Comparison of ENCODE assay signal across 8 cellular contexts in genomic region chr18:13823707-13824395, GRCh38. TPM values are rescaled to one million over a fixed set of nuclear protein-coding genes. Genes with fewer than 3 reads are reported as not detected.
DNase-seq lines count a peak whose midpoint lies in the region; ATAC-seq and TF ChIP-seq lines count a peak whose summit lies in the region.

TSS of gene MC5R (plus strand) at chr18:13824149. CDS start at chr18:13825766, 1,617 bp downstream.

- H3K4me2 ChIP-seq in SK-N-SH, result peak within 1 kb of the TSS; percentile 84

- intact Hi-C loops in upper lobe of right lung (cut with DNase I), result no loop called here

- POLR2A ChIA-PET in SK-N-SH (lab: Yijun Ruan, JAX), result no interaction called here

- H3K27me3 ChIP-seq in SK-N-SH (ENCODE audit: insufficient read depth) (peaks cover 63% of the 10 kb centered on the region), cardiac muscle cell (peaks cover 33% of the 10 kb centered on the region), upper lobe of right lung (peaks cover 30% of the 10 kb centered on the region)

- H3K9me2 ChIP-seq in SK-N-SH, result no peaks in the 10 kb centered on the region

- TF ChIP-seq CTCF in SK-N-SH (IDR thresholded peaks at IDR 0.05), result peak; percentile 81
- TF ChIP-seq CTCF in cardiac muscle cell (IDR thresholded peaks at IDR 0.05; ENCODE audit: low read depth, low read length), result peak; percentile 77
- TF ChIP-seq CTCF in progenitor cell of endocrine pancreas (IDR thresholded peaks at IDR 0.05; ENCODE audit: unreplicated experiment), result peak; percentile 89
- peak; percentile 70 for TF ChIP-seq CTCF in upper lobe of right lung (IDR thresholded peaks at IDR 0.05)

- no peaks in the 10 kb centered on the region for H4K20me1 ChIP-seq in SK-N-SH (ENCODE audit: insufficient read depth)

- H3K9me3 ChIP-seq in SK-N-SH, result no peaks in the 10 kb centered on the region
- H3K9me3 ChIP-seq in cardiac muscle cell (ENCODE audit: low read depth), result no peaks in the 10 kb centered on the region
- H3K9me3 ChIP-seq in upper lobe of right lung, result no peaks in the 10 kb centered on the region

- H3K79me2 ChIP-seq in SK-N-SH (ENCODE audit: insufficient read depth), result no peaks in the 10 kb centered on the region

- no peak within 1 kb of the TSS for H3K27ac Mint-ChIP-seq in activated naive CD4-positive, alpha-beta T cell treated with anti-CD3 and anti-CD28 coated beads, Interleukin-2, amount 10 ng/mL, durations not matched to agents 7 days and 5 days
- H3K27ac Mint-ChIP-seq in progenitor cell of endocrine pancreas, result no peak within 1 kb of the TSS

- no peak for TF ChIP-seq EP300 in SK-N-SH (IDR thresholded peaks at IDR 0.05; ENCODE audit: borderline replicate concordance in 1 of 2, low read depth in 1 of 2, low read length in 1 of 2)

- H3K27ac ChIP-seq in SK-N-SH (ENCODE audit: low read depth in 2 of 2, low read length in 1 of 2), result no peak within 1 kb of the TSS
- no peak within 1 kb of the TSS for H3K27ac ChIP-seq in cardiac muscle cell
- no peak within 1 kb of the TSS for H3K27ac ChIP-seq in upper lobe of right lung

- H3K4me3 ChIP-seq in SK-N-SH (ENCODE audit: low read depth in 2 of 2, low read length in 1 of 2) (peak within 1 kb of the TSS; percentile 46 to 66), cardiac muscle cell (peak within 1 kb of the TSS; percentile 26), upper lobe of right lung (peak within 1 kb of the TSS; percentile 51)

- WGBS in SK-N-SH (ENCODE audit: low lambda C conversion rate), result 2% methylated on average over 36 of the region's 54 CpGs

- no peaks in the 10 kb centered on the region; a peak in 1 of 4 replicates for H3K4me1 ChIP-seq in SK-N-SH (ENCODE audit: control insufficient read depth in 1 of 2, insufficient read depth in 2 of 2, low read depth in 1 of 2, low read length in 1 of 2)
- H3K4me1 ChIP-seq in cardiac muscle cell (ENCODE audit: low read depth), result no peaks in the 10 kb centered on the region
- no peaks in the 10 kb centered on the region for H3K4me1 ChIP-seq in upper lobe of right lung

- TF ChIP-seq RAD21 in SK-N-SH (IDR thresholded peaks at IDR 0.05; ENCODE audit: low read length), result peak; percentile 82

- H3K4me1 Mint-ChIP-seq in activated naive CD4-positive, alpha-beta T cell treated with anti-CD3 and anti-CD28 coated beads, Interleukin-2, amount 10 ng/mL, durations not matched to agents 7 days and 5 days, result peaks cover 6% of the 10 kb centered on the region
- H3K4me1 Mint-ChIP-seq in progenitor cell of endocrine pancreas (ENCODE audit: low read depth), result no peaks in the 10 kb centered on the region

- DNase-seq in COR-L47 (lab: John Stamatoyannopoulos, UW) (peak; percentile 57), HK-2 (ENCODE audit: unreplicated experiment) (peak; percentile 54), SK-N-SH (peak; percentile 92), cardiac muscle cell (ENCODE audit: low read depth in 1 of 2, low spot score in 1 of 2) (peak; percentile 56 to 84), progenitor cell of endocrine pancreas (ENCODE audit: low spot score, unreplicated experiment) (peak; percentile 74), upper lobe of right lung (peak; percentile 82)
- DNase-seq in activated naive CD4-positive, alpha-beta T cell treated with anti-CD3 and anti-CD28 coated beads, Interleukin-2, amount 10 ng/mL, durations not matched to agents 7 days and 5 days, result peak; percentile 71

- no peak within 1 kb of the TSS for H2AFZ ChIP-seq in SK-N-SH (ENCODE audit: low read depth)

- CTCF ChIA-PET in SK-N-SH (lab: Yijun Ruan, JAX), result interaction anchor here (0.6 to 3.2 kb wide), 17 partner anchors 9 to 323 kb away, joined by 3 to 28 read pairs (median 4); no protein-coding TSS in a partner anchor
- CTCF ChIA-PET in activated naive CD4-positive, alpha-beta T cell treated with anti-CD3 and anti-CD28 coated beads, Interleukin-2, amount 10 ng/mL, durations not matched to agents 7 days and 5 days (lab: Charles Lee), result interaction anchor here (0.9 to 1.9 kb wide), 6 partner anchors 9 to 263 kb away, joined by 3 to 12 read pairs (median 5); no protein-coding TSS in a partner anchor

- no peaks in the 10 kb centered on the region for H3K36me3 Mint-ChIP-seq in activated naive CD4-positive, alpha-beta T cell treated with anti-CD3 and anti-CD28 coated beads, Interleukin-2, amount 10 ng/mL, durations not matched to agents 7 days and 5 days
- H3K36me3 Mint-ChIP-seq in progenitor cell of endocrine pancreas (ENCODE audit: insufficient read depth), result no peaks in the 10 kb centered on the region

- H3K27me3 Mint-ChIP-seq in activated naive CD4-positive, alpha-beta T cell treated with anti-CD3 and anti-CD28 coated beads, Interleukin-2, amount 10 ng/mL, durations not matched to agents 7 days and 5 days, result peaks cover 42% of the 10 kb centered on the region
- H3K27me3 Mint-ChIP-seq in progenitor cell of endocrine pancreas, result peaks cover 39% of the 10 kb centered on the region

- no peaks in the 10 kb centered on the region for H3F3A ChIP-seq in SK-N-SH (replicated peaks; ENCODE audit: insufficient read depth)

- no peak within 1 kb of the TSS for H3K9ac ChIP-seq in SK-N-SH

- H3K36me3 ChIP-seq in SK-N-SH (replicated peaks in 1 of 2; ENCODE audit: control insufficient read depth in 1 of 2, insufficient read depth in 2 of 2, low read length in 1 of 2) (no peaks in the 10 kb centered on the region), cardiac muscle cell (no peaks in the 10 kb centered on the region), upper lobe of right lung (no peaks in the 10 kb centered on the region)

- H3K9me3 Mint-ChIP-seq in activated naive CD4-positive, alpha-beta T cell treated with anti-CD3 and anti-CD28 coated beads, Interleukin-2, amount 10 ng/mL, durations not matched to agents 7 days and 5 days, result no peaks in the 10 kb centered on the region
- no peaks in the 10 kb centered on the region for H3K9me3 Mint-ChIP-seq in progenitor cell of endocrine pancreas (ENCODE audit: low read depth)

- ATAC-seq in GM19463 (IDR thresholded peaks at IDR 0.05; ENCODE audit: unreplicated experiment) (peak; percentile 97), upper lobe of right lung (peak; percentile 95)

- peak within 1 kb of the TSS; percentile 43 for H3K4me3 Mint-ChIP-seq in activated naive CD4-positive, alpha-beta T cell treated with anti-CD3 and anti-CD28 coated beads, Interleukin-2, amount 10 ng/mL, durations not matched to agents 7 days and 5 days
- peak within 1 kb of the TSS; percentile 19 for H3K4me3 Mint-ChIP-seq in progenitor cell of endocrine pancreas (ENCODE audit: low read depth)

TF ChIP-seq in SK-N-SH, 30 proteins besides CTCF, POLR2A, EP300 and RAD21:
- TF ChIP-seq SMC3 (IDR thresholded peaks at IDR 0.05; ENCODE audit: low read depth, low read length) (peak; percentile 84), USF2 (IDR thresholded peaks at IDR 0.05; ENCODE audit: borderline replicate concordance, low read depth, low read length) (no peak)
TF ChIP-seq in SK-N-SH: peak in this region for 1.

RNA-seq across cellular contexts. Expression of gene MC5R, which starts in this region (rescaled TPM):
- polyA plus RNA-seq in SK-N-SH (2012; rRNA removed) (not detected in 2 replicates), cardiac muscle cell (not detected in 2 replicates)
- not detected in 2 replicates for polyA plus RNA-seq in SK-N-SH (2012; cell fraction: cytosol; rRNA removed)
- not detected in 2 replicates for polyA plus RNA-seq in SK-N-SH (2012; cell fraction: nucleus; rRNA removed)
- total RNA-seq in cardiac muscle cell (not detected in 2 replicates), progenitor cell of endocrine pancreas (not detected in 2 replicates), upper lobe of right lung (not detected)

Comparison
In these comparisons a context has a peak if more than half of its experiments do, and no peak if none do; other contexts are left out.
1. Peak in DNase-seq, H3K4me3 ChIP-seq and H3K4me2 ChIP-seq in SK-N-SH; RNA of the gene not detected or under 1 TPM.
2. Peak in DNase-seq and H3K4me3 ChIP-seq in cardiac muscle cell; RNA of the gene not detected or under 1 TPM.
3. Peak in DNase-seq in progenitor cell of endocrine pancreas; RNA of the gene not detected or under 1 TPM.
4. Peak in DNase-seq, ATAC-seq and H3K4me3 ChIP-seq in upper lobe of right lung; RNA of the gene not detected or under 1 TPM.